Comparison of ENCODE assay signal across 1 cellular context in the genomic region with DNA sequence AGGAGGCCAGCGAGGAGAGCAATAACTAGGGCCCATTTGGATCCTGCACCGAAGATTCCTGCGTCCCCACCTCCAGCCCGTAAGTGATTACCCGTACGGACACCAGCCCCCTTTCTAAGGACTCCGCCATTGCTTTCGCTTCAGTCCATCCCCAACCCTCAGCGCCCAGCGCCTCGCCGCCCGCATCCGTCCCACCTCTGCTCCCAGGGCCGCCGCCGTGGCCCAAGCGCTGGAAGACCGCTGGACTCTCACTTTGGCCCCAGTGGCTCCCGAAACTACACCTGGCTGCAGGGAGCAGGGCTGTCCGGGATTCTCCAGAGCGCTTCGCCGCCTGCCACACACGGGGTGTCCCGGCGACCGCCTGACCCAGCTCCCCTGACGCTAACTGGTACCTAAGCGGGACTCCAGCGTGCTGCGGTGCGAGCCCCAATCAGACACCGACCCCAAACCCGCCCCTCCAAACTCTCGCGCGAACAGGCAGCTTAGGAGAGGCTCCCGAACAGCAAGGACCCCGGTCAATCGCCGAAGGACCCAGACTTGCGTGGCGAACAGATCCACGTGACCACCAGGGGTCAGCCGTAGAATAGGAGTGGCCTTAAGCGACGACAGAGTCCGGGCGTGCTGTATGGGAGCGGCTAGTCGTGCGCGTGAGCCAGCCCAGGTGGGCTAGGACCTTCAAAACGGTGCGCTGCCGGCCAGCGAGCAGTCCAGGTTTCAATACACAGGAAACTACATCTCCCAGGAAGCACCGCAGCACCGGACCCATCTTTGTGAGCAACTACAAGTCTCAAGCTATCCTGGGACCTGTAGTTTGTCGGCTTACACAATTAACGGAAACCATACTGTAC.
TF ChIP-seq lines count a peak whose summit lies in the region.

A gene (minus strand): TSS at position 363 of the 848 bp plus-strand sequence. CDS start 771 bp downstream, outside the sequence.

TF ChIP-seq in K562, 482 proteins besides CTCF, POLR2A, EP300 and RAD21 (continued from another document and continues in another):
- TF ChIP-seq, protein P1, sequence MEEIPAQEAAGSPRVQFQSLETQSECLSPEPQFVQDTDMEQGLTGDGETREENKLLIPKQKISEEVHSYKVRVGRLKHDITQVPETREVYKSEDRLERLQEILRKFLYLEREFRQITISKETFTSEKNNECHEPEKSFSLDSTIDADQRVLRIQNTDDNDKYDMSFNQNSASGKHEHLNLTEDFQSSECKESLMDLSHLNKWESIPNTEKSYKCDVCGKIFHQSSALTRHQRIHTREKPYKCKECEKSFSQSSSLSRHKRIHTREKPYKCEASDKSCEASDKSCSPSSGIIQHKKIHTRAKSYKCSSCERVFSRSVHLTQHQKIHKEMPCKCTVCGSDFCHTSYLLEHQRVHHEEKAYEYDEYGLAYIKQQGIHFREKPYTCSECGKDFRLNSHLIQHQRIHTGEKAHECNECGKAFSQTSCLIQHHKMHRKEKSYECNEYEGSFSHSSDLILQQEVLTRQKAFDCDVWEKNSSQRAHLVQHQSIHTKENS (CRISPR knock-in tag; IDR thresholded peaks at IDR 0.05), result no peak
- no peak for TF ChIP-seq ESRRB (CRISPR knock-in tag; IDR thresholded peaks at IDR 0.05; ENCODE audit: borderline replicate concordance)
- TF ChIP-seq SREBF1 (IDR thresholded peaks at IDR 0.05; ENCODE audit: borderline replicate concordance, low read depth, low read length), result peak; percentile 54
- TF ChIP-seq, protein P2, sequence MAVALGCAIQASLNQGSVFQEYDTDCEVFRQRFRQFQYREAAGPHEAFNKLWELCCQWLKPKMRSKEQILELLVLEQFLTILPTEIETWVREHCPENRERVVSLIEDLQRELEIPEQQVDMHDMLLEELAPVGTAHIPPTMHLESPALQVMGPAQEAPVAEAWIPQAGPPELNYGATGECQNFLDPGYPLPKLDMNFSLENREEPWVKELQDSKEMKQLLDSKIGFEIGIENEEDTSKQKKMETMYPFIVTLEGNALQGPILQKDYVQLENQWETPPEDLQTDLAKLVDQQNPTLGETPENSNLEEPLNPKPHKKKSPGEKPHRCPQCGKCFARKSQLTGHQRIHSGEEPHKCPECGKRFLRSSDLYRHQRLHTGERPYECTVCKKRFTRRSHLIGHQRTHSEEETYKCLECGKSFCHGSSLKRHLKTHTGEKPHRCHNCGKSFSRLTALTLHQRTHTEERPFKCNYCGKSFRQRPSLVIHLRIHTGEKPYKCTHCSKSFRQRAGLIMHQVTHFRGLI (CRISPR knock-in tag; IDR thresholded peaks at IDR 0.05), result no peak
- TF ChIP-seq ZNF707 (CRISPR knock-in tag; conservative IDR thresholded peaks at IDR 0.05), result no peak
- TF ChIP-seq, protein P3, sequence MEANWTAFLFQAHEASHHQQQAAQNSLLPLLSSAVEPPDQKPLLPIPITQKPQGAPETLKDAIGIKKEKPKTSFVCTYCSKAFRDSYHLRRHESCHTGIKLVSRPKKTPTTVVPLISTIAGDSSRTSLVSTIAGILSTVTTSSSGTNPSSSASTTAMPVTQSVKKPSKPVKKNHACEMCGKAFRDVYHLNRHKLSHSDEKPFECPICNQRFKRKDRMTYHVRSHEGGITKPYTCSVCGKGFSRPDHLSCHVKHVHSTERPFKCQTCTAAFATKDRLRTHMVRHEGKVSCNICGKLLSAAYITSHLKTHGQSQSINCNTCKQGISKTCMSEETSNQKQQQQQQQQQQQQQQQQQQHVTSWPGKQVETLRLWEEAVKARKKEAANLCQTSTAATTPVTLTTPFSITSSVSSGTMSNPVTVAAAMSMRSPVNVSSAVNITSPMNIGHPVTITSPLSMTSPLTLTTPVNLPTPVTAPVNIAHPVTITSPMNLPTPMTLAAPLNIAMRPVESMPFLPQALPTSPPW (CRISPR knock-in tag; IDR thresholded peaks at IDR 0.05), result peak; percentile 29; the same call in 1 of the 2 replicates
- no peak for TF ChIP-seq SMARCA5 (IDR thresholded peaks at IDR 0.05)
- peak; percentile 37; the same call in 1 of the 2 replicates for TF ChIP-seq GTF2E2 (tag; IDR thresholded peaks at IDR 0.05)
- no peak for TF ChIP-seq MTF1 (CRISPR knock-in tag; IDR thresholded peaks at IDR 0.05; ENCODE audit: borderline replicate concordance)
- TF ChIP-seq KAT8 (IDR thresholded peaks at IDR 0.05; ENCODE audit: low read depth), result no peak
- no peak for TF ChIP-seq SNRNP70 (optimal IDR thresholded peaks at IDR 0.05; ENCODE audit: low read depth, low read length)
- TF ChIP-seq MAFK (IDR thresholded peaks at IDR 0.05; ENCODE audit: low read length), result no peak
- no peak; the same call in 1 of the 2 replicates for TF ChIP-seq TRIM28 (IDR thresholded peaks at IDR 0.05)
- TF ChIP-seq SMAD2 (IDR thresholded peaks at IDR 0.05; ENCODE audit: low read depth, low read length), result no peak
- TF ChIP-seq NR2C1 (IDR thresholded peaks at IDR 0.05), result peak; percentile 77
- TF ChIP-seq NR2C1 (tag; IDR thresholded peaks at IDR 0.05), result peak; percentile 89
- no peak for TF ChIP-seq ZNF57 (CRISPR knock-in tag; IDR thresholded peaks at IDR 0.05)
- peak; percentile 83 for TF ChIP-seq NR2C2 (CRISPR knock-in tag; IDR thresholded peaks at IDR 0.05)
- TF ChIP-seq NR2C2 (tag; IDR thresholded peaks at IDR 0.05), result peak; percentile 95
- TF ChIP-seq ZNF583 (CRISPR knock-in tag; IDR thresholded peaks at IDR 0.05), result no peak
- TF ChIP-seq FOXJ2 (tag; IDR thresholded peaks at IDR 0.05), result 0 out of 2 replicates have a peak, but pooled peaks have one; percentile 16
- no peak for TF ChIP-seq KHSRP (IDR thresholded peaks at IDR 0.05)
- no peak for TF ChIP-seq ZNF445 (CRISPR knock-in tag; IDR thresholded peaks at IDR 0.05; ENCODE audit: low read depth)
- TF ChIP-seq GATAD2A (IDR thresholded peaks at IDR 0.05), result no peak
- no peak for TF ChIP-seq ZNF282 (CRISPR knock-in tag; IDR thresholded peaks at IDR 0.05)
- TF ChIP-seq, protein P4, sequence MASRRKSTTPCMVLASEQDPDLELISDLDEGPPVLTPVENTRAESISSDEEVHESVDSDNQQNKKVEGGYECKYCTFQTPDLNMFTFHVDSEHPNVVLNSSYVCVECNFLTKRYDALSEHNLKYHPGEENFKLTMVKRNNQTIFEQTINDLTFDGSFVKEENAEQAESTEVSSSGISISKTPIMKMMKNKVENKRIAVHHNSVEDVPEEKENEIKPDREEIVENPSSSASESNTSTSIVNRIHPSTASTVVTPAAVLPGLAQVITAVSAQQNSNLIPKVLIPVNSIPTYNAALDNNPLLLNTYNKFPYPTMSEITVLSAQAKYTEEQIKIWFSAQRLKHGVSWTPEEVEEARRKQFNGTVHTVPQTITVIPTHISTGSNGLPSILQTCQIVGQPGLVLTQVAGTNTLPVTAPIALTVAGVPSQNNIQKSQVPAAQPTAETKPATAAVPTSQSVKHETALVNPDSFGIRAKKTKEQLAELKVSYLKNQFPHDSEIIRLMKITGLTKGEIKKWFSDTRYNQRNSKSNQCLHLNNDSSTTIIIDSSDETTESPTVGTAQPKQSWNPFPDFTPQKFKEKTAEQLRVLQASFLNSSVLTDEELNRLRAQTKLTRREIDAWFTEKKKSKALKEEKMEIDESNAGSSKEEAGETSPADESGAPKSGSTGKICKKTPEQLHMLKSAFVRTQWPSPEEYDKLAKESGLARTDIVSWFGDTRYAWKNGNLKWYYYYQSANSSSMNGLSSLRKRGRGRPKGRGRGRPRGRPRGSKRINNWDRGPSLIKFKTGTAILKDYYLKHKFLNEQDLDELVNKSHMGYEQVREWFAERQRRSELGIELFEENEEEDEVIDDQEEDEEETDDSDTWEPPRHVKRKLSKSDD (conservative IDR thresholded peaks at IDR 0.05; ENCODE audit: low read length), result 0 out of 2 replicates have a peak, but pooled peaks have one; percentile 46
- no peak; the same call in 1 of the 2 replicates for TF ChIP-seq TCF3 (CRISPR knock-in tag; IDR thresholded peaks at IDR 0.05)
- no peak for TF ChIP-seq TCF7L2 (IDR thresholded peaks at IDR 0.05; ENCODE audit: low read depth, low read length)
- no peak; a peak in 1 of 4 replicates for TF ChIP-seq NONO (IDR thresholded peaks at IDR 0.05; ENCODE audit: low read depth in 2 of 2, low read length in 1 of 2)
- TF ChIP-seq FOXA1 (IDR thresholded peaks at IDR 0.05; ENCODE audit: borderline replicate concordance), result no peak
- TF ChIP-seq, protein P5, sequence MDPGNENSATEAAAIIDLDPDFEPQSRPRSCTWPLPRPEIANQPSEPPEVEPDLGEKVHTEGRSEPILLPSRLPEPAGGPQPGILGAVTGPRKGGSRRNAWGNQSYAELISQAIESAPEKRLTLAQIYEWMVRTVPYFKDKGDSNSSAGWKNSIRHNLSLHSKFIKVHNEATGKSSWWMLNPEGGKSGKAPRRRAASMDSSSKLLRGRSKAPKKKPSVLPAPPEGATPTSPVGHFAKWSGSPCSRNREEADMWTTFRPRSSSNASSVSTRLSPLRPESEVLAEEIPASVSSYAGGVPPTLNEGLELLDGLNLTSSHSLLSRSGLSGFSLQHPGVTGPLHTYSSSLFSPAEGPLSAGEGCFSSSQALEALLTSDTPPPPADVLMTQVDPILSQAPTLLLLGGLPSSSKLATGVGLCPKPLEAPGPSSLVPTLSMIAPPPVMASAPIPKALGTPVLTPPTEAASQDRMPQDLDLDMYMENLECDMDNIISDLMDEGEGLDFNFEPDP (CRISPR knock-in tag; IDR thresholded peaks at IDR 0.05), result no peak
- no peak for TF ChIP-seq RFX5 (IDR thresholded peaks at IDR 0.05; ENCODE audit: low read depth, low read length)
- TF ChIP-seq ZNF224 (CRISPR knock-in tag; IDR thresholded peaks at IDR 0.05), result 0 out of 2 replicates have a peak, but pooled peaks have one; percentile 74
- no peak for TF ChIP-seq ILF3 (IDR thresholded peaks at IDR 0.05; ENCODE audit: borderline replicate concordance)
- peak; percentile 66; the same call in 1 of the 2 replicates for TF ChIP-seq ZNF232 (CRISPR knock-in tag; IDR thresholded peaks at IDR 0.05)
- TF ChIP-seq, protein P6, sequence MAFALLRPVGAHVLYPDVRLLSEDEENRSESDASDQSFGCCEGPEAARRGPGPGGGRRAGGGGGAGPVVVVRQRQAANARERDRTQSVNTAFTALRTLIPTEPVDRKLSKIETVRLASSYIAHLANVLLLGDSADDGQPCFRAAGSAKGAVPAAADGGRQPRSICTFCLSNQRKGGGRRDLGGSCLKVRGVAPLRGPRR (CRISPR knock-in tag; IDR thresholded peaks at IDR 0.05), result no peak
- peak; percentile 91 for TF ChIP-seq MYC (IDR thresholded peaks at IDR 0.05; ENCODE audit: low read depth, low read length)
- 0 out of 2 replicates have a peak, but pooled peaks have one; percentile 39 for TF ChIP-seq MYC (CRISPR knock-in tag; IDR thresholded peaks at IDR 0.05; ENCODE audit: borderline replicate concordance, low read depth)
- no peak; the same call in 1 of the 2 replicates for TF ChIP-seq SIN3B (IDR thresholded peaks at IDR 0.05; ENCODE audit: low read depth)
- no peak for TF ChIP-seq ZNF263 (CRISPR knock-in tag; IDR thresholded peaks at IDR 0.05; ENCODE audit: borderline replicate concordance)
- no peak for TF ChIP-seq HNRNPK (IDR thresholded peaks at IDR 0.05; ENCODE audit: low read depth, low read length, poor library complexity, severe bottlenecking)
- TF ChIP-seq NFIX (CRISPR knock-in tag; IDR thresholded peaks at IDR 0.05; ENCODE audit: low read depth), result no peak
- TF ChIP-seq STAT5A (IDR thresholded peaks at IDR 0.05; ENCODE audit: borderline replicate concordance, low read length), result peak; percentile 5; the same call in 1 of the 2 replicates
- no peak for TF ChIP-seq ZNF41 (CRISPR knock-in tag; conservative IDR thresholded peaks at IDR 0.05)
- TF ChIP-seq ZSCAN32 (CRISPR knock-in tag; IDR thresholded peaks at IDR 0.05), result no peak
- TF ChIP-seq, protein P7, sequence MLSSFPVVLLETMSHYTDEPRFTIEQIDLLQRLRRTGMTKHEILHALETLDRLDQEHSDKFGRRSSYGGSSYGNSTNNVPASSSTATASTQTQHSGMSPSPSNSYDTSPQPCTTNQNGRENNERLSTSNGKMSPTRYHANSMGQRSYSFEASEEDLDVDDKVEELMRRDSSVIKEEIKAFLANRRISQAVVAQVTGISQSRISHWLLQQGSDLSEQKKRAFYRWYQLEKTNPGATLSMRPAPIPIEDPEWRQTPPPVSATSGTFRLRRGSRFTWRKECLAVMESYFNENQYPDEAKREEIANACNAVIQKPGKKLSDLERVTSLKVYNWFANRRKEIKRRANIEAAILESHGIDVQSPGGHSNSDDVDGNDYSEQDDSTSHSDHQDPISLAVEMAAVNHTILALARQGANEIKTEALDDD (IDR thresholded peaks at IDR 0.05), result peak; percentile 63; the same call in 1 of the 2 replicates
- TF ChIP-seq SIX5 (IDR thresholded peaks at IDR 0.05; ENCODE audit: borderline replicate concordance in 1 of 2, insufficient read depth in 1 of 2, low read depth in 1 of 2, low read length in 2 of 2), result peak; percentile 96 to 97
- TF ChIP-seq, protein P8, sequence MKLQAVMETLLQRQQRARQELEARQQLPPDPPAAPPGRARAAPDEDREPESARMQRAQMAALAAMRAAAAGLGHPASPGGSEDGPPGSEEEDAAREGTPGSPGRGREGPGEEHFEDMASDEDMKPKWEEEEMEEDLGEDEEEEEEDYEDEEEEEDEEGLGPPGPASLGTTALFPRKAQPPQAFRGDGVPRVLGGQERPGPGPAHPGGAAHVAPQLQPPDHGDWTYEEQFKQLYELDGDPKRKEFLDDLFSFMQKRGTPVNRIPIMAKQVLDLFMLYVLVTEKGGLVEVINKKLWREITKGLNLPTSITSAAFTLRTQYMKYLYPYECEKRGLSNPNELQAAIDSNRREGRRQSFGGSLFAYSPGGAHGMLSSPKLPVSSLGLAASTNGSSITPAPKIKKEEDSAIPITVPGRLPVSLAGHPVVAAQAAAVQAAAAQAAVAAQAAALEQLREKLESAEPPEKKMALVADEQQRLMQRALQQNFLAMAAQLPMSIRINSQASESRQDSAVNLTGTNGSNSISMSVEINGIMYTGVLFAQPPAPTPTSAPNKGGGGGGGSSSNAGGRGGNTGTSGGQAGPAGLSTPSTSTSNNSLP (IDR thresholded peaks at IDR 0.05; ENCODE audit: borderline replicate concordance, low read depth, low read length), result no peak
- no peak for TF ChIP-seq ZNF253 (CRISPR knock-in tag; conservative IDR thresholded peaks at IDR 0.05)
- no peak for TF ChIP-seq TCFL5 (CRISPR knock-in tag; conservative IDR thresholded peaks at IDR 0.05)
- TF ChIP-seq, protein P9, sequence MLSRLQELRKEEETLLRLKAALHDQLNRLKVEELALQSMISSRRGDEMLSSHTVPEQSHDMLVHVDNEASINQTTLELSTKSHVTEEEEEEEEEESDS (CRISPR knock-in tag; IDR thresholded peaks at IDR 0.05), result no peak
- TF ChIP-seq ETV5 (CRISPR knock-in tag; IDR thresholded peaks at IDR 0.05; ENCODE audit: low read depth), result no peak
- peak; percentile 96 for TF ChIP-seq RBFOX2 (IDR thresholded peaks at IDR 0.05; ENCODE audit: low read depth, low read length)
- no peak for TF ChIP-seq SMARCA4 (IDR thresholded peaks at IDR 0.05)
- TF ChIP-seq, protein P10, sequence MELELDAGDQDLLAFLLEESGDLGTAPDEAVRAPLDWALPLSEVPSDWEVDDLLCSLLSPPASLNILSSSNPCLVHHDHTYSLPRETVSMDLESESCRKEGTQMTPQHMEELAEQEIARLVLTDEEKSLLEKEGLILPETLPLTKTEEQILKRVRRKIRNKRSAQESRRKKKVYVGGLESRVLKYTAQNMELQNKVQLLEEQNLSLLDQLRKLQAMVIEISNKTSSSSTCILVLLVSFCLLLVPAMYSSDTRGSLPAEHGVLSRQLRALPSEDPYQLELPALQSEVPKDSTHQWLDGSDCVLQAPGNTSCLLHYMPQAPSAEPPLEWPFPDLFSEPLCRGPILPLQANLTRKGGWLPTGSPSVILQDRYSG (tag; conservative IDR thresholded peaks at IDR 0.05; ENCODE audit: low read depth), result no peak
